19 cellular contexts compared by ENCODE assay signal in the genomic region with DNA sequence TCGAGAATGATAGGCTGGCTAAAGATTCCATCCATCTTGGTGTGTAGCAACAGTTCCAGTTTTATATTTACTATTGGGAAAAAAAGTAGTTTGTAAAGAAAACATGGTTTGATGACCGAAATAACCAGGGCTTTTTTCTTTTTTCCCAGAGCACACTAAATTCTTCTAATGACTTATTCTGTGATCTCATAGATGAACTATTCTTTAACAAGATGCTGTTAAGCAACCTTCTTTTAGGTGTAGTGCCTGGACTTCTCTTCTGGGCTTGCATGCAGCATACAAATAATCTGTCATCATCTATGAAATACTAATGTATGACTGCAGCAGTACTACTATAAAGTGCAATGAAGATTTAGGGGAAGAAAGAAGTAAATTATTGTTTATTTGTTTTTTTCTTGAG. TPM values are rescaled to one million over a fixed set of nuclear protein-coding genes. Genes with fewer than 3 reads are reported as not detected.
DNase-seq lines count a peak whose midpoint lies in the region; ATAC-seq, FAIRE-seq and TF ChIP-seq lines count a peak whose summit lies in the region.
"Had no signal": no experiment of that assay in that cellular context is flagged by ENCODE, and none has a peak within 500 bp of the region (broad histone marks: within the 10 kb centered on the region; RNA-seq: fewer than 3 reads in every experiment).

No MANE protein-coding gene starts in this region.

- peaks cover 16% of the 10 kb centered on the region for H3K4me1 Mint-ChIP-seq in astrocyte (ENCODE audit: low read depth, unreplicated experiment)
- H3K4me1 Mint-ChIP-seq: CD8-positive, alpha-beta memory T cell had no signal

- H3K36me3 ChIP-seq in astrocyte (ENCODE audit: insufficient read depth, low read length), result peaks cover 20% of the 10 kb centered on the region
- peaks cover 10 to 11% of the 10 kb centered on the region in 2 experiments for H3K36me3 ChIP-seq in trophoblast cell (ENCODE audit: control insufficient read depth in 1 of 2, insufficient read depth in 2 of 2, low read length in 2 of 2)

- no peak for ATAC-seq in HG02884 (IDR thresholded peaks at IDR 0.05; ENCODE audit: unreplicated experiment)

- FAIRE-seq in astrocyte (lab: Jason Lieb, UNC), result no peak
- FAIRE-seq: D721Med, H1 had no signal

- H4K8ac ChIP-seq in trophoblast cell (ENCODE audit: low read depth, low read length), result no peak overlapping the region

- H3K9me3 ChIP-seq in astrocyte (ENCODE audit: insufficient read depth, low read depth, low read length) (no peaks in the 10 kb centered on the region), trophoblast cell (ENCODE audit: insufficient read depth, low read depth, low read length) (no peaks in the 10 kb centered on the region)

- no peak overlapping the region for H3K4ac ChIP-seq in trophoblast cell (ENCODE audit: low read depth, low read length)

- H2BK12ac ChIP-seq in trophoblast cell (ENCODE audit: low read length), result no peak overlapping the region

- H3K23ac ChIP-seq in trophoblast cell (ENCODE audit: low read length), result no peak overlapping the region

- H3K14ac ChIP-seq in trophoblast cell (ENCODE audit: low read length), result no peak overlapping the region

- H3K9me3 Mint-ChIP-seq in astrocyte (ENCODE audit: unreplicated experiment), result no peaks in the 10 kb centered on the region

- H3K4me3 ChIP-seq in AG09309 (ENCODE audit: control insufficient read depth, low read depth, low read length) (no peak overlapping the region), astrocyte (ENCODE audit: insufficient read depth, low read depth, low read length) (no peak overlapping the region), trophoblast cell (ENCODE audit: low read depth, low read length) (no peak overlapping the region)

- H2BK120ac ChIP-seq in trophoblast cell (ENCODE audit: insufficient read depth, low read length, poor library complexity), result no peak overlapping the region

- H3K27ac ChIP-seq in astrocyte (ENCODE audit: low read depth, low read length) (no peak overlapping the region), trophoblast cell (ENCODE audit: low read depth, low read length) (no peak overlapping the region)

- H3K79me1 ChIP-seq in trophoblast cell (ENCODE audit: low read length), result no peaks in the 10 kb centered on the region

- no peaks in the 10 kb centered on the region for H3K27me3 Mint-ChIP-seq in astrocyte (ENCODE audit: low read depth, unreplicated experiment)

- H4K20me1 ChIP-seq in astrocyte (ENCODE audit: insufficient read depth, low read length), result peaks cover 6% of the 10 kb centered on the region

- H3K4me1 ChIP-seq in astrocyte (ENCODE audit: insufficient read depth, low read length) (peaks cover 24% of the 10 kb centered on the region), trophoblast cell (ENCODE audit: control insufficient read depth in 1 of 2, insufficient read depth in 2 of 2, low read length in 2 of 2) (no peaks in the 10 kb centered on the region)

- no peak overlapping the region for H3K27ac Mint-ChIP-seq in astrocyte (ENCODE audit: unreplicated experiment)
- H3K27ac Mint-ChIP-seq: CD8-positive, alpha-beta memory T cell had no signal

- no peaks in the 10 kb centered on the region for H3K79me2 ChIP-seq in astrocyte (ENCODE audit: insufficient read depth, low read length)
- H3K79me2 ChIP-seq in trophoblast cell (ENCODE audit: control insufficient read depth, insufficient read depth, low read length, poor library complexity), result no peaks in the 10 kb centered on the region

- H3K36me3 Mint-ChIP-seq in astrocyte (ENCODE audit: low read depth, unreplicated experiment), result peaks cover 27% of the 10 kb centered on the region
- H3K36me3 Mint-ChIP-seq: CD8-positive, alpha-beta memory T cell had no signal

- no peak overlapping the region for H3K18ac ChIP-seq in trophoblast cell (ENCODE audit: low read length)

- no peaks in the 10 kb centered on the region for H3K27me3 ChIP-seq in astrocyte (ENCODE audit: insufficient read depth, low read length)
- H3K27me3 ChIP-seq in trophoblast cell (ENCODE audit: insufficient read depth, low read length), result no peaks in the 10 kb centered on the region

- no peak overlapping the region for H2BK5ac ChIP-seq in trophoblast cell (ENCODE audit: low read depth, low read length, poor library complexity)

- H2AFZ ChIP-seq in astrocyte (ENCODE audit: low read depth, low read length) (no peak overlapping the region), trophoblast cell (ENCODE audit: insufficient read depth, low read length, poor library complexity) (no peak overlapping the region)

- no peak overlapping the region for H4K12ac ChIP-seq in trophoblast cell (ENCODE audit: low read depth, low read length)

- H3K4me2 ChIP-seq in astrocyte (ENCODE audit: low read length), result no peak overlapping the region
- no peak overlapping the region for H3K4me2 ChIP-seq in trophoblast cell (ENCODE audit: low read length)

- TF ChIP-seq CTCF in AG09309 (IDR thresholded peaks at IDR 0.05; ENCODE audit: control insufficient read depth, insufficient read depth, low read depth, low read length, missing control alignments), result no peak
- no peak for TF ChIP-seq CTCF in astrocyte (IDR thresholded peaks at IDR 0.05; ENCODE audit: insufficient read depth, low read depth, low read length)

- no peak overlapping the region for H2AK5ac ChIP-seq in trophoblast cell (ENCODE audit: low read length)

- no CpG with 5 or more reads among the region's 2 CpGs for WGBS in trophoblast cell (ENCODE audit: extremely low coverage, insufficient coverage, insufficient read length)

- DNase-seq in AG09309 (ENCODE audit: low read depth) (peak; percentile 31), GM04503 (ENCODE audit: low read depth) (peak; percentile 60), astrocyte (ENCODE audit: low read depth) (peak; percentile 32), trophoblast cell (peak; percentile 19 to 68), GM19240 (ENCODE audit: insufficient read length, low spot score) (no peak), RKO (ENCODE audit: low spot score) (no peak)
- DNase-seq: C1 segment of cervical spinal cord; CD8-positive, alpha-beta memory T cell; KBM-7; NCI-H1105 treated with DMSO at 0.1 percent for 48 hours; NCI-H1694 treated with DMSO at 0.1 percent for 48 hours; NCI-H2227 treated with DMSO at 0.1 percent for 48 hours; NCI-H510A treated with DMSO at 0.1 percent for 48 hours; NCI-H774; RPMI8226 had no signal

- H3K4me3 Mint-ChIP-seq in astrocyte (ENCODE audit: unreplicated experiment), result no peak overlapping the region
- H3K4me3 Mint-ChIP-seq: CD8-positive, alpha-beta memory T cell had no signal

- H4K91ac ChIP-seq in trophoblast cell (ENCODE audit: low read depth, low read length), result no peak overlapping the region

- H3K9ac ChIP-seq in astrocyte (ENCODE audit: low read length) (no peak overlapping the region), trophoblast cell (ENCODE audit: low read length) (no peak overlapping the region)

RNA-seq across cellular contexts. Expression of gene CAPNS2, which starts 11.0 kb away (rescaled TPM):
- total RNA-seq in astrocyte, result 2.1 and 3.4 TPM in 2 replicates
- 0.50 and 0.78 TPM in 2 replicates for polyA plus RNA-seq in trophoblast cell (2013)
- total RNA-seq: A172; CD8-positive, alpha-beta memory T cell; H1 had no signal
- polyA plus RNA-seq: CD8-positive, alpha-beta memory T cell; H1 had no signal

RNA-seq across cellular contexts. Expression of gene LPCAT2, which starts 46.6 kb away (rescaled TPM):
- 67.1 and 74.4 TPM in 2 replicates for total RNA-seq in astrocyte
- polyA plus RNA-seq in trophoblast cell (2013), result 107 and 118 TPM in 2 replicates

Comparison
In these comparisons a context has a peak if more than half of its experiments do, and no peak if none do; other contexts are left out.
1. DNase-seq: peak in AG09309 (single experiment), GM04503 (single experiment), astrocyte (single experiment) and trophoblast cell (2 of 2); none in GM19240 (single experiment) and RKO (single experiment).